In the genomic region with DNA sequence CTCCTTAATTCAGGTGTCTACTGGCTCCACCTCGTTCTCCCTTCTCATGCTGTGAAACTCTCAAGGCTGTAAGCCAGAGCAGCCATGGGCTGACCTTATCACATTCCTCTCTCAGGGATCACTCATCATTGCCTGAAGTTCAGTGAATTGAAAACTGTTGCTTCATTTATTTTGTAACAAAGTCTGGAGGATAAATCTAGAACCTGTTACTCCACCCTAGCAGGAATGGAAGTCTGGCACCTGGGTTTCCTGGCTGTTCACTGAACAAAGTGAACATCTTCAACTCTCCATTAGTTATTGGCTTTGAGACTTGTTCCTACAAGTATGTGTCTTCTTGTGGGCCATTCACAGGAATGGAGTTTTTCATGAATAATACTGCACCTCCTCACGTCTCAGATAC, we compare ENCODE assay signal across 15 cellular contexts.
DNase-seq lines count a peak whose midpoint lies in the region; FAIRE-seq and TF ChIP-seq lines count a peak whose summit lies in the region.
"Had no signal": no experiment of that assay in that cellular context is flagged by ENCODE, and none has a peak within 500 bp of the region (broad histone marks: within the 10 kb centered on the region; RNA-seq: fewer than 3 reads in every experiment).

No MANE protein-coding gene starts in this region.

- H3K36me3 ChIP-seq in bronchial epithelial cell (ENCODE audit: control insufficient read depth, insufficient read depth, low read length) = no peaks in the 10 kb centered on the region
- no peaks in the 10 kb centered on the region for H3K36me3 ChIP-seq in neuronal stem cell (replicated peaks in 1 of 2; ENCODE audit: control insufficient read depth in 2 of 2, insufficient read depth in 2 of 2, low read length in 2 of 2)

- no peaks in the 10 kb centered on the region for H3K79me1 ChIP-seq in neuronal stem cell (ENCODE audit: low read depth, low read length)

- no peaks in the 10 kb centered on the region for H3K9me3 ChIP-seq in neuronal stem cell (replicated peaks in 1 of 2; ENCODE audit: control insufficient read depth in 2 of 2, insufficient read depth in 1 of 2, low read depth in 1 of 2, low read length in 2 of 2)
- H3K9me3 ChIP-seq: A549, Caco-2 had no signal

- H2BK12ac ChIP-seq in neuronal stem cell (ENCODE audit: low read length) = no peak overlapping the region

- no peak overlapping the region for H4K8ac ChIP-seq in neuronal stem cell (ENCODE audit: low read depth, low read length)

- no peak for TF ChIP-seq CTCF in bronchial epithelial cell (IDR thresholded peaks at IDR 0.05; ENCODE audit: insufficient read depth, low read length, severe bottlenecking)

- no peak overlapping the region for H2BK5ac ChIP-seq in neuronal stem cell (ENCODE audit: low read length)

- DNase-seq in bronchial epithelial cell (ENCODE audit: low read depth) = peak; percentile 58
- peak; percentile 40 for DNase-seq in epithelial cell of prostate (ENCODE audit: low read depth, low spot score)
- DNase-seq in neuronal stem cell (ENCODE audit: low spot score) = no peak
- DNase-seq in SW480 (ENCODE audit: low spot score) = no peak
- no peak for DNase-seq in H54 (ENCODE audit: insufficient read length, low spot score)
- no peak for DNase-seq in dedifferentiated amniotic fluid mesenchymal stem cell (ENCODE audit: extremely low spot score)
- DNase-seq: Caco-2; CD8-positive, alpha-beta memory T cell; DMS 273 treated with DMSO at 0.1 percent for 48 hours; GM23248; H7; IMR-90 had no signal

- H3K27ac ChIP-seq in epithelial cell of prostate = no peak overlapping the region
- peak overlapping the region; percentile 31 for H3K27ac ChIP-seq in neuronal stem cell (replicated peaks; ENCODE audit: low read length)
- H3K27ac ChIP-seq: A549, GM23248 had no signal

- H3K23ac ChIP-seq in neuronal stem cell (ENCODE audit: low read depth, low read length, poor library complexity) = no peak overlapping the region

- no peak for FAIRE-seq in bronchial epithelial cell (lab: Jason Lieb, UNC)
- FAIRE-seq in H54 (lab: Jason Lieb, UNC) = no peak
- FAIRE-seq: A549, GM12878, GM18507 had no signal

- H3K4me1 ChIP-seq in neuronal stem cell (ENCODE audit: control insufficient read depth in 2 of 2, insufficient read depth in 1 of 2, low read depth in 1 of 2, low read length in 2 of 2) = peaks cover 0 to 15% of the 10 kb centered on the region in 2 donors
- H3K4me1 ChIP-seq: A549, Caco-2 had no signal

- H3K27me3 ChIP-seq in bronchial epithelial cell (ENCODE audit: control insufficient read depth, insufficient read depth, low read length) = no peaks in the 10 kb centered on the region
- H3K27me3 ChIP-seq in neuronal stem cell (ENCODE audit: control insufficient read depth in 3 of 3, insufficient read depth in 3 of 3, low read depth in 1 of 3, low read length in 3 of 3) = no peaks in the 10 kb centered on the region

- H2AFZ ChIP-seq in neuronal stem cell (ENCODE audit: low read length) = no peak overlapping the region
- H2AFZ ChIP-seq: GM23248 had no signal

- no peak overlapping the region for H3K14ac ChIP-seq in neuronal stem cell (ENCODE audit: low read length)

- WGBS in neuronal stem cell (ENCODE audit: extremely low coverage in 2 of 2, insufficient read length in 2 of 2, insufficient replicate concordance in 1 of 2), 2 donors = no CpG with 5 or more reads among the region's 2 CpGs

- H2BK120ac ChIP-seq in neuronal stem cell (ENCODE audit: low read depth, low read length) = no peak overlapping the region

- TF ChIP-seq POLR2A in H54 (IDR thresholded peaks at IDR 0.05; ENCODE audit: low read depth, low read length) = no peak

- H3K4me3 ChIP-seq in bronchial epithelial cell (ENCODE audit: low read depth, low read length) = no peak overlapping the region
- no peak overlapping the region for H3K4me3 ChIP-seq in neuronal stem cell (ENCODE audit: low read length in 2 of 2)
- H3K4me3 ChIP-seq: A549, GM12878, GM23248 had no signal

- no peak overlapping the region for H3K4ac ChIP-seq in neuronal stem cell (ENCODE audit: low read length)

- no peak overlapping the region for H4K91ac ChIP-seq in neuronal stem cell (ENCODE audit: low read depth, low read length, poor library complexity)

- no peak overlapping the region for H3K4me2 ChIP-seq in neuronal stem cell (ENCODE audit: insufficient read depth, low read length, poor library complexity, severe bottlenecking)
- H3K4me2 ChIP-seq: A549 had no signal

- H3K9ac ChIP-seq in neuronal stem cell (ENCODE audit: low read depth, low read length, poor library complexity) = no peak overlapping the region
- H3K9ac ChIP-seq: GM23248 had no signal

- H2BK15ac ChIP-seq in neuronal stem cell (ENCODE audit: low read length) = no peak overlapping the region

- no peak overlapping the region for H2AK5ac ChIP-seq in neuronal stem cell (ENCODE audit: low read depth, low read length)

- H3K18ac ChIP-seq in neuronal stem cell (ENCODE audit: low read length) = no peak overlapping the region

Comparison
In these comparisons a context has a peak if more than half of its experiments do, and no peak if none do; other contexts are left out.
1. DNase-seq: peak in bronchial epithelial cell (single experiment) and epithelial cell of prostate (single experiment); none in neuronal stem cell (single experiment), SW480 (single experiment), H54 (single experiment) and dedifferentiated amniotic fluid mesenchymal stem cell (single experiment).